ENCODE assay signal across 18 cellular contexts in genomic region chr10:60209874-60210584, GRCh38.
A peak's percentile ranks its signal among the peaks of the same experiment; 100 is the strongest.
DNase-seq lines count a peak whose midpoint lies in the region; ATAC-seq and TF ChIP-seq lines count a peak whose summit lies in the region.
"Had no signal": no experiment of that assay in that cellular context is flagged by ENCODE, and none has a peak within 500 bp of the region (broad histone marks: within the 10 kb centered on the region; RNA-seq: fewer than 3 reads in every experiment).

No MANE protein-coding gene starts in this region.

- no peaks in the 10 kb centered on the region for H3F3A ChIP-seq in GM23248 (ENCODE audit: insufficient read depth)

- no peak overlapping the region for H3K4me3 ChIP-seq in GM23248
- H3K4me3 ChIP-seq: cardiac muscle cell, heart left ventricle had no signal

- no peak for DNase-seq in CD4-positive, alpha-beta T cell
- DNase-seq in GM23248 (no peak), memory B cell (ENCODE audit: low spot score in 2 of 2) (no peak), medulla oblongata (ENCODE audit: extremely low spot score) (no peak), NCI-H1048 (lab: John Stamatoyannopoulos, UW) (no peak)
- no peak for DNase-seq in activated CD4-positive, alpha-beta memory T cell treated with anti-CD3 and anti-CD28 coated beads for 36 hours
- DNase-seq: activated effector memory CD4-positive, alpha-beta T cell treated with anti-CD3 and anti-CD28 coated beads, Interleukin-2, amount 50 U/mL, for 16 hours; GOT3; heart left ventricle; KBM-7; left cardiac atrium; naive thymus-derived CD8-positive, alpha-beta T cell; NCI-H2029 treated with DMSO at 0.1 percent for 48 hours had no signal

- H3K4me1 ChIP-seq in GM23248 (ENCODE audit: insufficient read depth) = no peaks in the 10 kb centered on the region; the same call in 1 of the 2 replicates

- H3K9me3 ChIP-seq in CD4-positive, alpha-beta T cell (ENCODE audit: control insufficient read depth, low read length) = no peaks in the 10 kb centered on the region
- no peaks in the 10 kb centered on the region for H3K9me3 ChIP-seq in GM23248 (ENCODE audit: low read depth)

- H3K36me3 ChIP-seq in GM23248 (ENCODE audit: low read depth) = no peaks in the 10 kb centered on the region
- H3K36me3 ChIP-seq: cardiac muscle cell had no signal

- no peaks in the 10 kb centered on the region for H3K9me2 ChIP-seq in GM23248 (ENCODE audit: insufficient read depth)

- no peaks in the 10 kb centered on the region for H3K79me2 ChIP-seq in GM23248 (ENCODE audit: insufficient read depth)

- no peaks in the 10 kb centered on the region for H3K27me3 ChIP-seq in CD4-positive, alpha-beta T cell (ENCODE audit: control insufficient read depth, insufficient read depth, low read length)
- no peaks in the 10 kb centered on the region for H3K27me3 ChIP-seq in GM23248 (replicated peaks; ENCODE audit: insufficient read depth)
- H3K27me3 ChIP-seq: cardiac muscle cell, heart left ventricle had no signal

- no peaks in the 10 kb centered on the region for H4K20me1 ChIP-seq in GM23248 (ENCODE audit: insufficient read depth)

- no peaks in the 10 kb centered on the region for H3K27me3 Mint-ChIP-seq in CD4-positive, alpha-beta T cell
- H3K27me3 Mint-ChIP-seq in activated CD4-positive, alpha-beta memory T cell treated with anti-CD3 and anti-CD28 coated beads for 36 hours = no peaks in the 10 kb centered on the region
- H3K27me3 Mint-ChIP-seq in memory B cell = no peaks in the 10 kb centered on the region

- peaks cover 72% of the 10 kb centered on the region for H3K36me3 Mint-ChIP-seq in CD4-positive, alpha-beta T cell (ENCODE audit: low read depth)
- peaks cover 15% of the 10 kb centered on the region for H3K36me3 Mint-ChIP-seq in activated CD4-positive, alpha-beta memory T cell treated with anti-CD3 and anti-CD28 coated beads for 36 hours
- H3K36me3 Mint-ChIP-seq in memory B cell = peaks cover 20% of the 10 kb centered on the region

- TF ChIP-seq CTCF in CD4-positive, alpha-beta T cell (IDR thresholded peaks at IDR 0.05) = no peak

- peaks cover 5% of the 10 kb centered on the region for H3K9me3 Mint-ChIP-seq in CD4-positive, alpha-beta T cell
- peaks cover 10% of the 10 kb centered on the region for H3K9me3 Mint-ChIP-seq in activated CD4-positive, alpha-beta memory T cell treated with anti-CD3 and anti-CD28 coated beads for 36 hours
- peaks cover 5% of the 10 kb centered on the region for H3K9me3 Mint-ChIP-seq in memory B cell

- 0 out of 2 replicates have a peak overlapping the region, but pooled peaks have one; percentile 15 for H2AFZ ChIP-seq in GM23248

- peaks cover 35% of the 10 kb centered on the region for H3K4me1 Mint-ChIP-seq in CD4-positive, alpha-beta T cell (ENCODE audit: low read depth)
- peaks cover 20% of the 10 kb centered on the region for H3K4me1 Mint-ChIP-seq in activated CD4-positive, alpha-beta memory T cell treated with anti-CD3 and anti-CD28 coated beads for 36 hours (ENCODE audit: low read depth)
- H3K4me1 Mint-ChIP-seq in memory B cell = peaks cover 21% of the 10 kb centered on the region

- H3K4me2 ChIP-seq in GM23248 (ENCODE audit: unreplicated experiment) = no peak overlapping the region

- ATAC-seq in CD4-positive, alpha-beta T cell (ENCODE audit: poor library complexity) = no peak
- ATAC-seq in memory B cell (ENCODE audit: low read depth) (no peak), HG03565 (IDR thresholded peaks at IDR 0.05; ENCODE audit: unreplicated experiment) (no peak)
- ATAC-seq: activated CD4-positive, CD25-positive, alpha-beta regulatory T cell treated with anti-CD3 and anti-CD28 coated beads, Interleukin-2, amount 50 U/mL, for 24 hours; heart left ventricle; left cardiac atrium; naive thymus-derived CD8-positive, alpha-beta T cell; SK-N-SH treated with all-trans-retinoic acid at 6 μM for 48 hours had no signal

- no peak overlapping the region for H3K9ac ChIP-seq in GM23248

- H3K4me3 Mint-ChIP-seq in CD4-positive, alpha-beta T cell = no peak overlapping the region
- no peak overlapping the region for H3K4me3 Mint-ChIP-seq in activated CD4-positive, alpha-beta memory T cell treated with anti-CD3 and anti-CD28 coated beads for 36 hours
- no peak overlapping the region for H3K4me3 Mint-ChIP-seq in memory B cell

- POLR2A ChIA-PET in CD4-positive, alpha-beta T cell (lab: Charles Lee) = interaction anchor here (0.8 kb wide), 1 partner anchor 12 kb away, joined by 5 read pairs; no protein-coding TSS in a partner anchor
- POLR2A ChIA-PET in activated CD4-positive, alpha-beta memory T cell treated with anti-CD3 and anti-CD28 coated beads for 36 hours (lab: Charles Lee) = no interaction called here

- intact Hi-C loops in CD4-positive, alpha-beta T cell (cut with DNase I, micrococcal nuclease) = loop anchor here in 1 of 2 experiments (5.0 to 10.0 kb wide), 2 partner anchors 225 to 583 kb away; no protein-coding TSS in a partner anchor
- intact Hi-C loops in activated CD4-positive, alpha-beta memory T cell treated with anti-CD3 and anti-CD28 coated beads for 36 hours (cut with micrococcal nuclease) = loop anchor here (5.0 to 10.0 kb wide), 2 partner anchors 435 to 583 kb away; no protein-coding TSS in a partner anchor

- in situ Hi-C loops in GM23248 (cut with MboI) = loop anchor here (5.0 to 10.0 kb wide), 4 partner anchors 93 to 585 kb away; no protein-coding TSS in a partner anchor

- CTCF ChIA-PET in CD4-positive, alpha-beta T cell (lab: Charles Lee) = interaction anchor here (0.5 kb wide), 1 partner anchor 539 kb away, joined by 4 read pairs; no protein-coding TSS in a partner anchor
- CTCF ChIA-PET in activated CD4-positive, alpha-beta memory T cell treated with anti-CD3 and anti-CD28 coated beads for 36 hours (lab: Charles Lee) = interaction anchor here (1.0 to 2.3 kb wide), 4 partner anchors 95 to 345 kb away, joined by 3 to 9 read pairs (median 4); no protein-coding TSS in a partner anchor

- no peak overlapping the region for H3K27ac ChIP-seq in CD4-positive, alpha-beta T cell (ENCODE audit: low read depth, low read length)
- H3K27ac ChIP-seq in GM23248 = no peak overlapping the region
- H3K27ac ChIP-seq: cardiac muscle cell, epithelial cell of prostate, heart left ventricle had no signal

- H3K27ac Mint-ChIP-seq in CD4-positive, alpha-beta T cell = peak overlapping the region; percentile 51
- peak overlapping the region; percentile 5 for H3K27ac Mint-ChIP-seq in activated CD4-positive, alpha-beta memory T cell treated with anti-CD3 and anti-CD28 coated beads for 36 hours
- H3K27ac Mint-ChIP-seq in memory B cell = peak overlapping the region; percentile 31

- WGBS in GM23248 (ENCODE audit: low coverage in 1 of 2, low lambda C conversion rate in 2 of 2, missing lambda C conversion rate in 2 of 2), 2 experiments = 56 to 57% methylated on average over 7 of the region's 7 CpGs
